30 cellular contexts compared by ENCODE assay signal in genomic region chr17:40841246-40841645, GRCh38.
"Had no signal": no experiment of that assay in that cellular context is flagged by ENCODE, and none has a peak within 500 bp of the region (broad histone marks: within the 10 kb centered on the region; RNA-seq: fewer than 3 reads in every experiment).

No MANE protein-coding gene starts in this region.

- H3K36me3 ChIP-seq: cardiac muscle cell, left lung, lower lobe of right lung, neural progenitor cell, thyroid gland, upper lobe of left lung, vagina had no signal

- DNase-seq: activated B cell treated with CpG ODN at 0.5 μM for 24 hours; activated CD4-positive, alpha-beta T cell treated with anti-CD3 and anti-CD28 coated beads, Interleukin-2, amount 50 U/mL, for 1 hour; activated CD8-positive, alpha-beta T cell treated with anti-CD3 and anti-CD28 coated beads for 36 hours; activated naive CD4-positive, alpha-beta T cell; activated T-cell treated with anti-CD3 and anti-CD28 coated beads, Interleukin-2, amount 50 U/mL, for 48 hours; aorta; body of pancreas; cerebellar nuclear complex; effector memory CD8-positive, alpha-beta T cell; head of caudate nucleus; hypothalamus; kidney glomerular epithelial cell; left lung; lower lobe of right lung; mesenchymal stem cell; naive thymus-derived CD8-positive, alpha-beta T cell; small intestine; stimulated activated CD4-positive, alpha-beta T cell treated with anti-CD3 and anti-CD28 coated beads, Interleukin-4, amount 100 ng/mL, for 24 hours; stimulated activated CD8-positive, alpha-beta memory T cell treated with anti-CD3 and anti-CD28 coated beads, Interleukin-4, amount 100 ng/mL, for 48 hours; stimulated activated naive B cell treated with anti-CD40 and anti-IgM and Interleukin-4, amounts not matched to agents 10 μg/mL and 1 μg/mL and 100 μg/mL, for 72 hours; stomach; T-cell; thyroid gland; upper lobe of left lung had no signal

- H3K4me1 ChIP-seq: body of pancreas, left lung, lower lobe of right lung, neural progenitor cell, stomach, thyroid gland, upper lobe of left lung, vagina had no signal

- ATAC-seq: activated CD8-positive, alpha-beta T cell treated with anti-CD3 and anti-CD28 coated beads for 36 hours; activated naive CD4-positive, alpha-beta T cell treated with anti-CD3 and anti-CD28 coated beads, Interleukin-2, amount 50 U/mL, for 72 hours; body of pancreas; effector memory CD8-positive, alpha-beta T cell; left lung; lower lobe of right lung; naive thymus-derived CD8-positive, alpha-beta T cell; sciatic nerve; stimulated activated naive B cell treated with anti-CD40 and anti-IgM and Interleukin-4, amounts not matched to agents 10 μg/mL and 1 μg/mL and 100 μg/mL, for 72 hours; T-cell had no signal

- H3K27me3 ChIP-seq: body of pancreas, thyroid gland, upper lobe of left lung, vagina had no signal

- H3K4me3 ChIP-seq: body of pancreas, cardiac muscle cell, coronary artery, left lung, lower lobe of right lung, neural progenitor cell, stomach, thyroid gland, upper lobe of left lung, vagina had no signal

- H3K9me3 ChIP-seq: body of pancreas, left lung, lower lobe of right lung, stomach, thyroid gland, upper lobe of left lung, vagina had no signal

- H3K9ac ChIP-seq: neural progenitor cell had no signal
